Comparison of ENCODE assay signal across 1 cellular context in genomic region chr11:113314389-113315301, GRCh38.
TF ChIP-seq lines count a peak whose summit lies in the region.

A gene with protein sequence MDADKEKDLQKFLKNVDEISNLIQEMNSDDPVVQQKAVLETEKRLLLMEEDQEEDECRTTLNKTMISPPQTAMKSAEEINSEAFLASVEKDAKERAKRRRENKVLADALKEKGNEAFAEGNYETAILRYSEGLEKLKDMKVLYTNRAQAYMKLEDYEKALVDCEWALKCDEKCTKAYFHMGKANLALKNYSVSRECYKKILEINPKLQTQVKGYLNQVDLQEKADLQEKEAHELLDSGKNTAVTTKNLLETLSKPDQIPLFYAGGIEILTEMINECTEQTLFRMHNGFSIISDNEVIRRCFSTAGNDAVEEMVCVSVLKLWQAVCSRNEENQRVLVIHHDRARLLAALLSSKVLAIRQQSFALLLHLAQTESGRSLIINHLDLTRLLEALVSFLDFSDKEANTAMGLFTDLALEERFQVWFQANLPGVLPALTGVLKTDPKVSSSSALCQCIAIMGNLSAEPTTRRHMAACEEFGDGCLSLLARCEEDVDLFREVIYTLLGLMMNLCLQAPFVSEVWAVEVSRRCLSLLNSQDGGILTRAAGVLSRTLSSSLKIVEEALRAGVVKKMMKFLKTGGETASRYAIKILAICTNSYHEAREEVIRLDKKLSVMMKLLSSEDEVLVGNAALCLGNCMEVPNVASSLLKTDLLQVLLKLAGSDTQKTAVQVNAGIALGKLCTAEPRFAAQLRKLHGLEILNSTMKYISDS (plus strand): TSS chr11:113314583. CDS start chr11:113316258, 1,675 bp downstream.

TF ChIP-seq in HepG2, 621 proteins besides CTCF, POLR2A, EP300 and RAD21 (continued from another document and continues in another):
- TF ChIP-seq ZNF101 (CRISPR knock-in tag; IDR thresholded peaks at IDR 0.05; ENCODE audit: borderline replicate concordance, low read depth) (no peak), KLF12 (CRISPR knock-in tag; IDR thresholded peaks at IDR 0.05; ENCODE audit: borderline replicate concordance) (no peak), TBX2 (CRISPR knock-in tag; IDR thresholded peaks at IDR 0.05; ENCODE audit: borderline replicate concordance) (peak; percentile 60; the same call in 1 of the 2 replicates), MED1 (CRISPR knock-in tag; IDR thresholded peaks at IDR 0.05) (no peak), ZNF530 (CRISPR knock-in tag; IDR thresholded peaks at IDR 0.05; ENCODE audit: low read depth) (no peak), EED (CRISPR knock-in tag; IDR thresholded peaks at IDR 0.05) (no peak), ATF1 (CRISPR knock-in tag; IDR thresholded peaks at IDR 0.05) (no peak), SPEN (CRISPR knock-in tag; IDR thresholded peaks at IDR 0.05; ENCODE audit: low read depth) (peak; percentile 81; the same call in 1 of the 2 replicates), ZNF451 (CRISPR knock-in tag; IDR thresholded peaks at IDR 0.05) (peak; percentile 67; the same call in 1 of the 2 replicates), HNF4A (CRISPR knock-in tag; IDR thresholded peaks at IDR 0.05) (peak; percentile 52), IRF2 (CRISPR knock-in tag; IDR thresholded peaks at IDR 0.05) (peak; percentile 51; the same call in 1 of the 2 replicates), BRD4 (CRISPR knock-in tag; IDR thresholded peaks at IDR 0.05) (no peak), KLF13 (CRISPR knock-in tag; IDR thresholded peaks at IDR 0.05) (no peak), ZBTB3 (CRISPR knock-in tag; IDR thresholded peaks at IDR 0.05; ENCODE audit: borderline replicate concordance, low read depth) (no peak), ZNF513 (CRISPR knock-in tag; conservative IDR thresholded peaks at IDR 0.05) (no peak), RBM22 (optimal IDR thresholded peaks at IDR 0.05; ENCODE audit: low read length) (no peak), FOXM1 (CRISPR knock-in tag; IDR thresholded peaks at IDR 0.05) (no peak), CBX2 (IDR thresholded peaks at IDR 0.05; ENCODE audit: low read depth, low read length) (no peak), CBX2 (CRISPR knock-in tag; IDR thresholded peaks at IDR 0.05; ENCODE audit: low read depth) (no peak), SMAD9 (CRISPR knock-in tag; IDR thresholded peaks at IDR 0.05) (no peak), MTF2 (CRISPR knock-in tag; IDR thresholded peaks at IDR 0.05; ENCODE audit: borderline replicate concordance) (peak; percentile 38; the same call in 1 of the 2 replicates), SKI (IDR thresholded peaks at IDR 0.05; ENCODE audit: partially characterized antibody) (peak; percentile 95), HMG20A (CRISPR knock-in tag; IDR thresholded peaks at IDR 0.05; ENCODE audit: borderline replicate concordance) (no peak), MAF1 (CRISPR knock-in tag; IDR thresholded peaks at IDR 0.05; ENCODE audit: borderline replicate concordance) (no peak), RFX3 (CRISPR knock-in tag; IDR thresholded peaks at IDR 0.05) (peak; percentile 62), BRF2 (CRISPR knock-in tag; IDR thresholded peaks at IDR 0.05) (0 out of 2 replicates have a peak, but pooled peaks have one; percentile 47), SNAPC2 (CRISPR knock-in tag; IDR thresholded peaks at IDR 0.05) (no peak), KDM1A (CRISPR knock-in tag; IDR thresholded peaks at IDR 0.05) (0 out of 2 replicates have a peak, but pooled peaks have one; percentile 14), SNRNP70 (IDR thresholded peaks at IDR 0.05; ENCODE audit: low read depth, low read length) (no peak), ELF1 (CRISPR knock-in tag; IDR thresholded peaks at IDR 0.05) (peak; percentile 73), ELF3 (CRISPR knock-in tag; IDR thresholded peaks at IDR 0.05) (no peak; the same call in 1 of the 2 replicates), HHEX (CRISPR knock-in tag; IDR thresholded peaks at IDR 0.05) (no peak), PHF5A (CRISPR knock-in tag; IDR thresholded peaks at IDR 0.05; ENCODE audit: low read depth, unreplicated experiment) (no peak), FOXK1 (CRISPR knock-in tag; IDR thresholded peaks at IDR 0.05; ENCODE audit: borderline replicate concordance, low read depth) (no peak), TBL1XR1 (IDR thresholded peaks at IDR 0.05; ENCODE audit: borderline replicate concordance, low read length, partially characterized antibody) (peak; percentile 95), ZNF616 (CRISPR knock-in tag; IDR thresholded peaks at IDR 0.05; ENCODE audit: low read depth) (no peak), RNF2 (conservative IDR thresholded peaks at IDR 0.05; ENCODE audit: low read depth) (no peak), NR2C2 (CRISPR knock-in tag; IDR thresholded peaks at IDR 0.05; ENCODE audit: borderline replicate concordance) (peak; percentile 96), ZNF619 (CRISPR knock-in tag; IDR thresholded peaks at IDR 0.05) (peak; percentile 75; the same call in 1 of the 2 replicates), RCOR2 (CRISPR knock-in tag; IDR thresholded peaks at IDR 0.05) (no peak), ZNF605 (CRISPR knock-in tag; IDR thresholded peaks at IDR 0.05) (peak; percentile 63), REL (CRISPR knock-in tag; conservative IDR thresholded peaks at IDR 0.05) (no peak), TGIF2 (CRISPR knock-in tag; IDR thresholded peaks at IDR 0.05) (no peak), ATF7 (IDR thresholded peaks at IDR 0.05) (no peak), ATF7 (CRISPR knock-in tag; IDR thresholded peaks at IDR 0.05) (peak; percentile 45; the same call in 1 of the 2 replicates), ZNF24 (IDR thresholded peaks at IDR 0.05) (no peak), JUNB (CRISPR knock-in tag; IDR thresholded peaks at IDR 0.05; ENCODE audit: borderline replicate concordance) (no peak), ZNF326 (CRISPR knock-in tag; IDR thresholded peaks at IDR 0.05; ENCODE audit: borderline replicate concordance) (no peak), ZNF431 (CRISPR knock-in tag; IDR thresholded peaks at IDR 0.05; ENCODE audit: borderline replicate concordance, low read depth) (no peak), ZNF317 (CRISPR knock-in tag; IDR thresholded peaks at IDR 0.05) (0 out of 2 replicates have a peak, but pooled peaks have one; percentile 23)
- TF ChIP-seq, protein P1, sequence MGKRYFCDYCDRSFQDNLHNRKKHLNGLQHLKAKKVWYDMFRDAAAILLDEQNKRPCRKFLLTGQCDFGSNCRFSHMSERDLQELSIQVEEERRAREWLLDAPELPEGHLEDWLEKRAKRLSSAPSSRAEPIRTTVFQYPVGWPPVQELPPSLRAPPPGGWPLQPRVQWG (CRISPR knock-in tag; IDR thresholded peaks at IDR 0.05; ENCODE audit: borderline replicate concordance, low read depth): no peak
- TF ChIP-seq, protein P2, sequence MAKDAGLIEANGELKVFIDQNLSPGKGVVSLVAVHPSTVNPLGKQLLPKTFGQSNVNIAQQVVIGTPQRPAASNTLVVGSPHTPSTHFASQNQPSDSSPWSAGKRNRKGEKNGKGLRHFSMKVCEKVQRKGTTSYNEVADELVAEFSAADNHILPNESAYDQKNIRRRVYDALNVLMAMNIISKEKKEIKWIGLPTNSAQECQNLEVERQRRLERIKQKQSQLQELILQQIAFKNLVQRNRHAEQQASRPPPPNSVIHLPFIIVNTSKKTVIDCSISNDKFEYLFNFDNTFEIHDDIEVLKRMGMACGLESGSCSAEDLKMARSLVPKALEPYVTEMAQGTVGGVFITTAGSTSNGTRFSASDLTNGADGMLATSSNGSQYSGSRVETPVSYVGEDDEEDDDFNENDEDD (CRISPR knock-in tag; IDR thresholded peaks at IDR 0.05; ENCODE audit: borderline replicate concordance): peak; percentile 85; the same call in 1 of the 2 replicates
- TF ChIP-seq, protein P3, sequence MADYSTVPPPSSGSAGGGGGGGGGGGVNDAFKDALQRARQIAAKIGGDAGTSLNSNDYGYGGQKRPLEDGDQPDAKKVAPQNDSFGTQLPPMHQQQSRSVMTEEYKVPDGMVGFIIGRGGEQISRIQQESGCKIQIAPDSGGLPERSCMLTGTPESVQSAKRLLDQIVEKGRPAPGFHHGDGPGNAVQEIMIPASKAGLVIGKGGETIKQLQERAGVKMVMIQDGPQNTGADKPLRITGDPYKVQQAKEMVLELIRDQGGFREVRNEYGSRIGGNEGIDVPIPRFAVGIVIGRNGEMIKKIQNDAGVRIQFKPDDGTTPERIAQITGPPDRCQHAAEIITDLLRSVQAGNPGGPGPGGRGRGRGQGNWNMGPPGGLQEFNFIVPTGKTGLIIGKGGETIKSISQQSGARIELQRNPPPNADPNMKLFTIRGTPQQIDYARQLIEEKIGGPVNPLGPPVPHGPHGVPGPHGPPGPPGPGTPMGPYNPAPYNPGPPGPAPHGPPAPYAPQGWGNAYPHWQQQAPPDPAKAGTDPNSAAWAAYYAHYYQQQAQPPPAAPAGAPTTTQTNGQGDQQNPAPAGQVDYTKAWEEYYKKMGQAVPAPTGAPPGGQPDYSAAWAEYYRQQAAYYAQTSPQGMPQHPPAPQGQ (CRISPR knock-in tag; IDR thresholded peaks at IDR 0.05; ENCODE audit: borderline replicate concordance): no peak
- TF ChIP-seq, protein P4, sequence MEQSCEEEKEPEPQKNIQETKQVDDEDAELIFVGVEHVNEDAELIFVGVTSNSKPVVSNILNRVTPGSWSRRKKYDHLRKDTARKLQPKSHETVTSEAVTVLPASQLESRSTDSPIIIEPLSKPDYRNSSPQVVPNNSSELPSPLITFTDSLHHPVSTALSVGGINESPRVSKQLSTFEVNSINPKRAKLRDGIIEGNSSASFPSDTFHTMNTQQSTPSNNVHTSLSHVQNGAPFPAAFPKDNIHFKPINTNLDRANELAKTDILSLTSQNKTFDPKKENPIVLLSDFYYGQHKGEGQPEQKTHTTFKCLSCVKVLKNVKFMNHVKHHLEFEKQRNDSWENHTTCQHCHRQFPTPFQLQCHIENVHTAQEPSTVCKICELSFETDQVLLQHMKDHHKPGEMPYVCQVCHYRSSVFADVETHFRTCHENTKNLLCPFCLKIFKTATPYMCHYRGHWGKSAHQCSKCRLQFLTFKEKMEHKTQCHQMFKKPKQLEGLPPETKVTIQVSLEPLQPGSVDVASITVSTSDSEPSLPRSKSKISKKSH (CRISPR knock-in tag; IDR thresholded peaks at IDR 0.05; ENCODE audit: borderline replicate concordance): peak; percentile 87
- TF ChIP-seq, protein P5, sequence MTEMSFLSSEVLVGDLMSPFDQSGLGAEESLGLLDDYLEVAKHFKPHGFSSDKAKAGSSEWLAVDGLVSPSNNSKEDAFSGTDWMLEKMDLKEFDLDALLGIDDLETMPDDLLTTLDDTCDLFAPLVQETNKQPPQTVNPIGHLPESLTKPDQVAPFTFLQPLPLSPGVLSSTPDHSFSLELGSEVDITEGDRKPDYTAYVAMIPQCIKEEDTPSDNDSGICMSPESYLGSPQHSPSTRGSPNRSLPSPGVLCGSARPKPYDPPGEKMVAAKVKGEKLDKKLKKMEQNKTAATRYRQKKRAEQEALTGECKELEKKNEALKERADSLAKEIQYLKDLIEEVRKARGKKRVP (CRISPR knock-in tag; IDR thresholded peaks at IDR 0.05): no peak
- TF ChIP-seq, protein P6, sequence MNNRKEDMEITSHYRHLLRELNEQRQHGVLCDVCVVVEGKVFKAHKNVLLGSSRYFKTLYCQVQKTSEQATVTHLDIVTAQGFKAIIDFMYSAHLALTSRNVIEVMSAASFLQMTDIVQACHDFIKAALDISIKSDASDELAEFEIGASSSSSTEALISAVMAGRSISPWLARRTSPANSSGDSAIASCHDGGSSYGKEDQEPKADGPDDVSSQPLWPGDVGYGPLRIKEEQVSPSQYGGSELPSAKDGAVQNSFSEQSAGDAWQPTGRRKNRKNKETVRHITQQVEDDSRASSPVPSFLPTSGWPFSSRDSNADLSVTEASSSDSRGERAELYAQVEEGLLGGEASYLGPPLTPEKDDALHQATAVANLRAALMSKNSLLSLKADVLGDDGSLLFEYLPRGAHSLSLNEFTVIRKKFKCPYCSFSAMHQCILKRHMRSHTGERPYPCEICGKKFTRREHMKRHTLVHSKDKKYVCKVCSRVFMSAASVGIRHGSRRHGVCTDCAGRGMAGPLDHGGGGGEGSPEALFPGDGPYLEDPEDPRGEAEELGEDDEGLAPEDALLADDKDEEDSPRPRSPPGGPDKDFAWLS (CRISPR knock-in tag; IDR thresholded peaks at IDR 0.05; ENCODE audit: borderline replicate concordance): no peak
- TF ChIP-seq, protein P7, sequence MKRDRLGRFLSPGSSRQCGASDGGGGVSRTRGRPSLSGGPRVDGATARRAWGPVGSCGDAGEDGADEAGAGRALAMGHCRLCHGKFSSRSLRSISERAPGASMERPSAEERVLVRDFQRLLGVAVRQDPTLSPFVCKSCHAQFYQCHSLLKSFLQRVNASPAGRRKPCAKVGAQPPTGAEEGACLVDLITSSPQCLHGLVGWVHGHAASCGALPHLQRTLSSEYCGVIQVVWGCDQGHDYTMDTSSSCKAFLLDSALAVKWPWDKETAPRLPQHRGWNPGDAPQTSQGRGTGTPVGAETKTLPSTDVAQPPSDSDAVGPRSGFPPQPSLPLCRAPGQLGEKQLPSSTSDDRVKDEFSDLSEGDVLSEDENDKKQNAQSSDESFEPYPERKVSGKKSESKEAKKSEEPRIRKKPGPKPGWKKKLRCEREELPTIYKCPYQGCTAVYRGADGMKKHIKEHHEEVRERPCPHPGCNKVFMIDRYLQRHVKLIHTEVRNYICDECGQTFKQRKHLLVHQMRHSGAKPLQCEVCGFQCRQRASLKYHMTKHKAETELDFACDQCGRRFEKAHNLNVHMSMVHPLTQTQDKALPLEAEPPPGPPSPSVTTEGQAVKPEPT (CRISPR knock-in tag; IDR thresholded peaks at IDR 0.05; ENCODE audit: low read depth): peak; percentile 59; the same call in 1 of the 2 replicates
